Comparison of ENCODE assay signal across 31 cellular contexts in the genomic region with DNA sequence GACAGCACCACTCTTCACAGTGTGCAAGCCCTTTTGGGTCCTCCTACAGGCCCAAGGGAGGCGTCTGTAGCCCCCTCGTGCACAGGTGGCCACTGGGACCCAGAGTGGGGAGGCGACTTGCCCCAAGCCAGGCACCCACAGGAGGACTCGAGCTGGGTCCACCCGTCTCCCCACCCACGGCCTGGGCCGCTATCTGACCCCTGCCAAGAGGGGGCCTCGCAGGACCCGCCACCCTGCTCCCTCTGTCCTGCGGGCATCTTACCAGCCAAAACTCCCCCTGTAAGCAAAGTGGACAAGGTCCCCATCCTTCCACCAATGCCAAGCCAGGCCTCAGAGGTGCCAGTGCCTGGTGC. TPM values are rescaled to one million over a fixed set of nuclear protein-coding genes. Genes with fewer than 3 reads are reported as not detected.
"Had no signal": no experiment of that assay in that cellular context is flagged by ENCODE, and none has a peak within 500 bp of the region (broad histone marks: within the 10 kb centered on the region; RNA-seq: fewer than 3 reads in every experiment).

No MANE protein-coding gene starts in this region.

- H3K9me3 ChIP-seq: adrenal gland, body of pancreas, breast epithelium, SJSA1, SK-N-SH had no signal

- H3K36me3 Mint-ChIP-seq: activated CD4-positive, alpha-beta memory T cell treated with anti-CD3 and anti-CD28 coated beads for 36 hours; activated naive CD4-positive, alpha-beta T cell treated with anti-CD3 and anti-CD28 coated beads, Interleukin-2, amount 50 U/mL, for 72 hours had no signal

- H3K27ac ChIP-seq: adrenal gland, body of pancreas, SJSA1 had no signal

- FAIRE-seq: astrocyte had no signal

- H3K27me3 ChIP-seq: adrenal gland, body of pancreas, breast epithelium, SJSA1 had no signal

- H3K27ac Mint-ChIP-seq: activated B cell treated with CpG ODN at 0.5 μM for 24 hours; activated CD4-positive, alpha-beta memory T cell treated with anti-CD3 and anti-CD28 coated beads for 36 hours; activated naive CD4-positive, alpha-beta T cell treated with anti-CD3 and anti-CD28 coated beads for 36 hours; activated naive CD4-positive, alpha-beta T cell treated with anti-CD3 and anti-CD28 coated beads, Interleukin-2, amount 50 U/mL, for 72 hours; activated T-helper 1 cell treated with anti-CD3 and anti-CD28 coated beads, Interleukin-12 subunit alpha, Interleukin-12 subunit beta, Interleukin-2, Interleukin-4 antibody, amounts not matched to agents 30 ng/mL and 10 ng/mL and 1 ng/mL, durations not matched to agents 14 hours and 24 hours and 36 hours; T-helper 1 cell treated with Interleukin-12 subunit alpha and Interleukin-12 subunit beta and Interleukin-4 antibody, amounts not matched to agents 30 μg/mL and 1 μg/mL, for 36 hours had no signal

- ATAC-seq: activated naive CD4-positive, alpha-beta T cell treated with anti-CD3 and anti-CD28 coated beads, Interleukin-2, amount 50 U/mL, for 72 hours; activated T-cell treated with anti-CD3 and anti-CD28 coated beads, Interleukin-2, amount 50 U/mL, for 4 hours had no signal

- H3K36me3 ChIP-seq: adrenal gland, breast epithelium, SJSA1 had no signal

- DNase-seq: activated B cell treated with CpG ODN at 0.5 μM for 24 hours; activated CD4-positive, alpha-beta memory T cell treated with anti-CD3 and anti-CD28 coated beads for 36 hours; activated CD4-positive, alpha-beta T cell treated with anti-CD3 and anti-CD28 coated beads for 4 hours; activated CD4-positive, alpha-beta T cell treated with anti-CD3 and anti-CD28 coated beads, Interleukin-2, amount 50 U/mL, for 1 hour; activated CD4-positive, CD25-positive, alpha-beta regulatory T cell treated with anti-CD3 and anti-CD28 coated beads, Interleukin-2, amount 50 U/mL, for 72 hours; activated CD8-positive, alpha-beta memory T cell treated with anti-CD3 and anti-CD28 coated beads, Interleukin-2, amount 50 U/mL, for 4 hours; activated gamma-delta T cell treated with Interleukin-2 at 50 U/mL for 16 hours; activated naive CD4-positive, alpha-beta T cell treated with anti-CD3 and anti-CD28 coated beads for 36 hours; activated T-cell treated with anti-CD3 and anti-CD28 coated beads for 4 hours; activated T-cell treated with anti-CD3 and anti-CD28 coated beads, Interleukin-2, amount 50 U/mL, for 4 hours; adrenal gland; Kasumi-1; KG1; NCI-H1105 treated with DMSO at 0.1 percent for 48 hours; NCI-H1436; NCI-H1694; NCI-H1930; NCI-H2081 treated with DMSO at 0.1 percent for 48 hours; NCI-H524 treated with DMSO at 0.1 percent for 48 hours; SHP77 treated with DMSO at 0.1 percent for 48 hours; SK-N-SH had no signal

- H3K4me3 ChIP-seq: adrenal gland, body of pancreas, SJSA1 had no signal

- H3K9me3 Mint-ChIP-seq: activated B cell treated with CpG ODN at 0.5 μM for 24 hours; activated CD4-positive, alpha-beta memory T cell treated with anti-CD3 and anti-CD28 coated beads for 36 hours; activated naive CD4-positive, alpha-beta T cell treated with anti-CD3 and anti-CD28 coated beads for 36 hours; activated naive CD4-positive, alpha-beta T cell treated with anti-CD3 and anti-CD28 coated beads, Interleukin-2, amount 50 U/mL, for 72 hours; activated T-cell treated with anti-CD3 and anti-CD28 coated beads, Interleukin-2, amount 50 U/mL, for 4 hours; activated T-helper 1 cell treated with anti-CD3 and anti-CD28 coated beads, Interleukin-12 subunit alpha, Interleukin-12 subunit beta, Interleukin-2, Interleukin-4 antibody, amounts not matched to agents 30 ng/mL and 10 ng/mL and 1 ng/mL, durations not matched to agents 14 hours and 24 hours and 36 hours; T-helper 1 cell treated with Interleukin-12 subunit alpha and Interleukin-12 subunit beta and Interleukin-4 antibody, amounts not matched to agents 30 μg/mL and 1 μg/mL, for 36 hours had no signal

- H3K9ac ChIP-seq: SK-N-SH had no signal

- H3K4me1 Mint-ChIP-seq: activated B cell treated with CpG ODN at 0.5 μM for 24 hours had no signal

- H3K4me3 Mint-ChIP-seq: activated B cell treated with CpG ODN at 0.5 μM for 24 hours; activated CD4-positive, alpha-beta memory T cell treated with anti-CD3 and anti-CD28 coated beads for 36 hours; activated naive CD4-positive, alpha-beta T cell treated with anti-CD3 and anti-CD28 coated beads for 36 hours; activated T-cell treated with anti-CD3 and anti-CD28 coated beads, Interleukin-2, amount 50 U/mL, for 4 hours; activated T-helper 1 cell treated with anti-CD3 and anti-CD28 coated beads, Interleukin-12 subunit alpha, Interleukin-12 subunit beta, Interleukin-2, Interleukin-4 antibody, amounts not matched to agents 30 ng/mL and 10 ng/mL and 1 ng/mL, durations not matched to agents 14 hours and 24 hours and 36 hours; T-helper 1 cell treated with Interleukin-12 subunit alpha and Interleukin-12 subunit beta and Interleukin-4 antibody, amounts not matched to agents 30 μg/mL and 1 μg/mL, for 36 hours had no signal

RNA-seq across cellular contexts. Expression of a gene that starts 31.1 kb away (rescaled TPM):
- total RNA-seq: activated B cell treated with CpG ODN at 0.5 μM for 24 hours; activated CD4-positive, alpha-beta memory T cell treated with anti-CD3 and anti-CD28 coated beads for 36 hours; activated naive CD4-positive, alpha-beta T cell treated with anti-CD3 and anti-CD28 coated beads for 36 hours; activated T-cell treated with anti-CD3 and anti-CD28 coated beads, Interleukin-2, amount 50 U/mL, for 4 hours; activated T-helper 1 cell treated with anti-CD3 and anti-CD28 coated beads, Interleukin-12 subunit alpha, Interleukin-12 subunit beta, Interleukin-2, Interleukin-4 antibody, amounts not matched to agents 30 ng/mL and 10 ng/mL and 1 ng/mL, durations not matched to agents 14 hours and 24 hours and 36 hours; astrocyte; body of pancreas; breast epithelium; cardiac septum; NCI-H460; RPMI7951 had no signal
